In the genomic region with DNA sequence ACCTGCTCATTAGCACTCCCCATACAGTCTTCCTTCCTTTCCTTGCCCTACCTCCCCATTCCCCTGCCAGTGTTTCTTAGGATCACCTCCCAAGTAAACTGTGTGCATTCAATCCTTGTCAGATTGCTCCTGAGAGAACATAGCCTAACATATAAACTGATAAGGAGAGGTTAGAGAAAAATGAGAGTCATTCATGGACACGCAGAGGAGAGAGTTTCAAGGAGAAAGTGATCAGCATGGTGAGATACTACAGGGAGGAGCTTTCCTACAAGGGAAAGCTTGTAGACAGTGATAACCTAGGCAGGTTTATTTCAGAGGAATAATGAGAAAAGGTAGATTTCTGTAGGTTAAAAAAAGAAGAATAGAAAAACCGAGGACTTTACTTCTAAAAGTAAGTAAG, we compare ENCODE assay signal across 26 cellular contexts. TPM values are rescaled to one million over a fixed set of nuclear protein-coding genes. Genes with fewer than 3 reads are reported as not detected.
"Had no signal": no experiment of that assay in that cellular context is flagged by ENCODE, and none has a peak within 500 bp of the region (broad histone marks: within the 10 kb centered on the region; RNA-seq: fewer than 3 reads in every experiment).

No MANE protein-coding gene starts in this region.

- H3K27me3 ChIP-seq: esophagus muscularis mucosa, foreskin keratinocyte, gastroesophageal sphincter, heart left ventricle, hepatocyte, sigmoid colon, stomach, thyroid gland, vagina had no signal

- H3K9me3 ChIP-seq: esophagus muscularis mucosa, gastroesophageal sphincter, heart left ventricle, psoas muscle, sigmoid colon, stomach, thyroid gland, vagina had no signal

- H3K9me3 Mint-ChIP-seq: memory B cell; stimulated activated effector memory CD8-positive, alpha-beta T cell treated with anti-CD3 and anti-CD28 coated beads, Interleukin-12 subunit alpha, Interleukin-12 subunit beta, amount 100 ng/mL, for 72 hours had no signal

- H3K4me1 ChIP-seq: psoas muscle had no signal

- H3K4me3 Mint-ChIP-seq: memory B cell; nephron; stimulated activated effector memory CD8-positive, alpha-beta T cell treated with anti-CD3 and anti-CD28 coated beads, Interleukin-12 subunit alpha, Interleukin-12 subunit beta, amount 100 ng/mL, for 72 hours had no signal

- H3K4me1 Mint-ChIP-seq: nephron had no signal

- H3K4me2 ChIP-seq: hepatocyte had no signal

- H3K27ac Mint-ChIP-seq: memory B cell; nephron; stimulated activated effector memory CD8-positive, alpha-beta T cell treated with anti-CD3 and anti-CD28 coated beads, Interleukin-12 subunit alpha, Interleukin-12 subunit beta, amount 100 ng/mL, for 72 hours had no signal

- H3K36me3 ChIP-seq: thyroid gland, vagina had no signal

- H3K27ac ChIP-seq: dorsolateral prefrontal cortex, esophagus muscularis mucosa, foreskin keratinocyte, gastroesophageal sphincter, heart left ventricle, hepatocyte, psoas muscle, sigmoid colon, stomach, thyroid gland, vagina had no signal

- FAIRE-seq: endothelial cell of umbilical vein, kidney had no signal

- H2AFZ ChIP-seq: hepatocyte had no signal

- ATAC-seq: foreskin keratinocyte; gastroesophageal sphincter; heart left ventricle; left lobe of liver; psoas muscle; right cardiac atrium; stimulated activated effector memory CD8-positive, alpha-beta T cell treated with anti-CD3 and anti-CD28 coated beads, Interleukin-12 subunit alpha, Interleukin-12 subunit beta, amount 100 ng/mL, for 72 hours had no signal

- H3K36me3 Mint-ChIP-seq: memory B cell had no signal

- H3K4me3 ChIP-seq: dorsolateral prefrontal cortex, esophagus muscularis mucosa, gastroesophageal sphincter, heart left ventricle, hepatocyte, lung, psoas muscle, sigmoid colon, stomach, thyroid gland, vagina had no signal

- DNase-seq: dorsolateral prefrontal cortex; effector CD4-positive, alpha-beta T cell; foreskin keratinocyte; heart left ventricle; kidney; nucleus accumbens; psoas muscle; right cardiac atrium; sigmoid colon; stimulated activated CD4-positive, alpha-beta T cell treated with anti-CD3 and anti-CD28 coated beads, Interleukin-2, amount 100 ng/mL, for 24 hours; stimulated activated CD4-positive, alpha-beta T cell treated with anti-CD3 and anti-CD28 coated beads, Interleukin-4, amount 100 ng/mL, for 24 hours; stimulated activated naive CD4-positive, alpha-beta T cell treated with Interleukin-2 at 50 U/mL for 16 hours; stomach; thyroid gland; trophoblast cell had no signal

- H3K27me3 Mint-ChIP-seq: memory B cell had no signal

RNA-seq across cellular contexts. Expression of a gene that starts 2.8 kb away (rescaled TPM):
- total RNA-seq: osteocyte had no signal
